ENCODE assay signal across 11 cellular contexts in the genomic region with DNA sequence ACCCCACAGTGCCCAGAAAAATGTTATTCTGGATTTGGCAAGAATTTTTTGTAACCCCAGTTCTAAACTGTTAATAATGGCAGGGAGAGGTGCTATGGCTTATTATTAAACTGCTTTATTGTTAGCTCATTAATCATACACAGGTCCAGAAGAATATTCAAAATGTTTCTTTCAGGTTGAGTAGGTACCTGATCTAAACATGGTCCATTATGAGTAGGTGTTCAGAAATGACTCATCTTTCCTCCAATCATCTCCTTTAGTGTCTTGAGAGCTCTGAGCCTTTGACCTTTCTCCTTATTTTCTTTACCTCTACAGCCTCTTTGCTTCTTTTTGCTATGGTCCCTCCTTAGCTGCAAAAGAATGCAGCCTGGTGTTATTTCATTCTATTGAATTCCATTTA.
DNase-seq lines count a peak whose midpoint lies in the region; ATAC-seq and TF ChIP-seq lines count a peak whose summit lies in the region.
"Had no signal": no experiment of that assay in that cellular context is flagged by ENCODE, and none has a peak within 500 bp of the region (broad histone marks: within the 10 kb centered on the region; RNA-seq: fewer than 3 reads in every experiment).

No MANE protein-coding gene starts in this region.

- ATAC-seq in GM19328 (IDR thresholded peaks at IDR 0.05; ENCODE audit: unreplicated experiment) = peak; percentile 94
- ATAC-seq in HG02678 (IDR thresholded peaks at IDR 0.05; ENCODE audit: unreplicated experiment) = peak; percentile 98
- ATAC-seq in HG03439 (IDR thresholded peaks at IDR 0.05; ENCODE audit: unreplicated experiment) = peak; percentile 99

- DNase-seq in GM13977 (ENCODE audit: low spot score) (peak; percentile 48), NCI-H2196 treated with DMSO at 0.1 percent for 48 hours (lab: John Stamatoyannopoulos, UW; ENCODE audit: unreplicated experiment) (no peak), DMS153 treated with DMSO at 0.1 percent for 48 hours (lab: John Stamatoyannopoulos, UW; ENCODE audit: unreplicated experiment) (no peak)
- DNase-seq in activated CD4-positive, alpha-beta T cell treated with anti-CD3 and anti-CD28 coated beads for 1 hour = no peak
- DNase-seq in stimulated activated CD4-positive, alpha-beta T cell treated with anti-CD3 and anti-CD28 coated beads, Interleukin-15, amount 100 ng/mL, for 24 hours = no peak
- DNase-seq: NCI-H187 treated with DMSO at 0.1 percent for 48 hours, nucleus accumbens, RPMI8226 had no signal

- no peak for TF ChIP-seq CTCF in GM13977 (IDR thresholded peaks at IDR 0.05; ENCODE audit: extremely low read depth, insufficient read depth, missing control alignments)

- in situ Hi-C loops in GM13977 (cut with MboI; ENCODE audit: low pct_unique_long_range_greater_than_20kb, low sequenced_read_pairs, unreplicated experiment) = no loop called here
